Comparison of ENCODE assay signal across 11 cellular contexts in the genomic region with DNA sequence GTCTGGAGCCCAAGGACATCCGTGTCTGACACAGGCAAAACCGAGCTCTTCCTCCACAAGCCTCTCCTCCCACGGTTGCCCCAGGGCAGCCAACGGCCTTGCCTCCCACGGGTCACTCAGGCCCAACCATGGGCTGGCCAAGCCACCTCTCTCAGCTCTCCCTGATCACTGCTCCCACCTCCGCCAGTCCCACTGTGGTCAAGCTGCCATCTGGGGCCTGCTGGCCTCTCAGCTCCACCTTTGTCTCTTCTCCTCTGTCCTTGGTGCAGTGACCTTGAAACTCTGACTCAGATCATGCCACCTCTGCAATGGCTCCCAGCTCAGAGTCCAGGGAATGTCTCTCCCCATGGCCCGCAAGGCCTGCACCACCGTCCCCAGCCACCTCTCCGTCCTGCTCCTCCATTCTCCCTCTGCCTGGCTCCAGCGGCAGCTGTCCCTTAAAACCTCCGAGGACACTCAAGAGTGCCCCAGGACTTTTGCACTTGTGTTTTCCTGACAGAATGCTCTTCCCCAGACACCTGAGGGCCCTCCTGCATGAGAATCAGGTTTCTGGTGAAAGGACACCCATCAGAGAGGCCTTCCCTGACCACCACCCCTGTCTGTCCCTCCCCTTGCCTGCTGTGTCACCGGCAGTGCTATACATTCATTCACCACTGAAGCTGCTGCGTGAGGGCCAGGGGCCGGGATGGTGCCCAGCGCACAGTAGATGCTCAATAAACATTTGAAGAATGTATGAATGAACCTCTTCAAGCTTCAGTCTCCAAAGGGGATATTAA.
"Had no signal": no experiment of that assay in that cellular context is flagged by ENCODE, and none has a peak within 500 bp of the region (broad histone marks: within the 10 kb centered on the region; RNA-seq: fewer than 3 reads in every experiment).

No MANE protein-coding gene starts in this region.

- H3K9me2 ChIP-seq: SK-N-SH had no signal

- H3K4me2 ChIP-seq: SK-N-SH had no signal

- H3K27me3 ChIP-seq: esophagus muscularis mucosa, neutrophil, thyroid gland had no signal

- H2AFZ ChIP-seq: parathyroid adenoma had no signal

- H3K27me3 Mint-ChIP-seq: naive thymus-derived CD8-positive, alpha-beta T cell; stimulated activated naive B cell treated with anti-CD40 and anti-IgM and Interleukin-4, amounts not matched to agents 10 μg/mL and 1 μg/mL and 100 μg/mL, for 72 hours had no signal

- ATAC-seq: lower lobe of right lung; naive thymus-derived CD8-positive, alpha-beta T cell; stimulated activated naive B cell treated with anti-CD40 and anti-IgM and Interleukin-4, amounts not matched to agents 10 μg/mL and 1 μg/mL and 100 μg/mL, for 72 hours had no signal

- H3K9ac ChIP-seq: parathyroid adenoma, SK-N-SH had no signal

- H3K27ac ChIP-seq: esophagus muscularis mucosa, lower lobe of right lung, neutrophil, parathyroid adenoma, thyroid gland had no signal

- H3K4me3 Mint-ChIP-seq: naive thymus-derived CD8-positive, alpha-beta T cell; stimulated activated naive B cell treated with anti-CD40 and anti-IgM and Interleukin-4, amounts not matched to agents 10 μg/mL and 1 μg/mL and 100 μg/mL, for 72 hours had no signal

- H3K9me3 ChIP-seq: esophagus muscularis mucosa, lower lobe of right lung, neutrophil, SK-N-SH, thyroid gland had no signal

- H3K4me1 ChIP-seq: parathyroid adenoma had no signal

- H3K9me3 Mint-ChIP-seq: naive thymus-derived CD8-positive, alpha-beta T cell; stimulated activated naive B cell treated with anti-CD40 and anti-IgM and Interleukin-4, amounts not matched to agents 10 μg/mL and 1 μg/mL and 100 μg/mL, for 72 hours had no signal

- H3K27ac Mint-ChIP-seq: stimulated activated naive B cell treated with anti-CD40 and anti-IgM and Interleukin-4, amounts not matched to agents 10 μg/mL and 1 μg/mL and 100 μg/mL, for 72 hours had no signal

- DNase-seq: cerebellar nuclear complex; cortex of kidney; effector CD8-positive, alpha-beta T cell; lower lobe of right lung; naive thymus-derived CD8-positive, alpha-beta T cell; SK-N-SH; stimulated activated naive B cell treated with anti-CD40 and anti-IgM and Interleukin-4, amounts not matched to agents 10 μg/mL and 1 μg/mL and 100 μg/mL, for 72 hours; thyroid gland had no signal

- H3K36me3 ChIP-seq: lower lobe of right lung, neutrophil had no signal

- H3K4me3 ChIP-seq: esophagus muscularis mucosa, lower lobe of right lung, thyroid gland had no signal
